In genomic region chr6:52560462-52560861, GRCh38 we compare ENCODE assay signal across 25 cellular contexts. TPM values are rescaled to one million over a fixed set of nuclear protein-coding genes. Genes with fewer than 3 reads are reported as not detected.
DNase-seq lines count a peak whose midpoint lies in the region; ATAC-seq and TF ChIP-seq lines count a peak whose summit lies in the region.
"Had no signal": no experiment of that assay in that cellular context is flagged by ENCODE, and none has a peak within 500 bp of the region (broad histone marks: within the 10 kb centered on the region; RNA-seq: fewer than 3 reads in every experiment).

No MANE protein-coding gene starts in this region.

- H4K20me1 ChIP-seq in GM23248 (ENCODE audit: insufficient read depth) = no peaks in the 10 kb centered on the region

- H3K4me1 ChIP-seq in GM23248 (ENCODE audit: insufficient read depth) = peaks cover 69% of the 10 kb centered on the region
- H3K4me1 ChIP-seq in right cardiac atrium (ENCODE audit: control insufficient read depth, insufficient read depth, low read length) = peaks cover 25% of the 10 kb centered on the region

- DNase-seq in GM23248 = peak; percentile 69
- DNase-seq in brain microvascular endothelial cell = peak; percentile 71
- no peak for DNase-seq in right cardiac atrium
- DNase-seq in retinal pigment epithelial cell (ENCODE audit: low read depth) = peak; percentile 71
- no peak for DNase-seq in GF-D8 (lab: John Stamatoyannopoulos, UW)
- DNase-seq in H4 (ENCODE audit: low spot score) = no peak
- DNase-seq in AG08396 (ENCODE audit: low spot score) = no peak
- no peak for DNase-seq in NCI-H187 treated with DMSO at 0.1 percent for 48 hours (lab: John Stamatoyannopoulos, UW)
- DNase-seq: activated CD4-positive, alpha-beta T cell treated with anti-CD3 and anti-CD28 coated beads for 36 hours; activated naive CD4-positive, alpha-beta T cell treated with anti-CD3 and anti-CD28 coated beads, Interleukin-2, amount 50 U/mL, for 16 hours; activated T-cell treated with anti-CD3 and anti-CD28 coated beads, Interleukin-2, amount 50 U/mL, for 72 hours; CD4-positive, alpha-beta T cell; H7; islet precursor cell; KG1; naive thymus-derived CD4-positive, alpha-beta T cell; NCI-H1092; NCI-H1930; NCI-H2227 treated with DMSO at 0.1 percent for 48 hours; NCI-H82; occipital lobe; SIG-M5; upper lobe of right lung had no signal

- peaks cover 66% of the 10 kb centered on the region for H3F3A ChIP-seq in GM23248 (ENCODE audit: insufficient read depth)

- in situ Hi-C loops in GM23248 (cut with MboI) (no loop called here), brain microvascular endothelial cell (cut with HindIII; ENCODE audit: low pct_ligation_motif_present, low sequenced_read_pairs) (no loop called here)

- 9 to 19% methylated on average over 5 of the region's 5 CpGs for WGBS in GM23248 (ENCODE audit: low coverage in 1 of 2, low lambda C conversion rate in 2 of 2, missing lambda C conversion rate in 2 of 2), 2 experiments
- 31% methylated on average over 5 of the region's 5 CpGs for WGBS in right cardiac atrium

- TF ChIP-seq CTCF in brain microvascular endothelial cell (IDR thresholded peaks at IDR 0.05; ENCODE audit: low read depth, low read length, missing control alignments) (no peak), retinal pigment epithelial cell (conservative IDR thresholded peaks at IDR 0.05; ENCODE audit: low read depth, low read length) (no peak)

- H3K9me2 ChIP-seq in GM23248 (ENCODE audit: insufficient read depth) = no peaks in the 10 kb centered on the region

- no peaks in the 10 kb centered on the region for H3K27me3 ChIP-seq in GM23248 (replicated peaks; ENCODE audit: insufficient read depth)
- no peaks in the 10 kb centered on the region for H3K27me3 ChIP-seq in brain microvascular endothelial cell (replicated peaks)
- H3K27me3 ChIP-seq in right cardiac atrium (ENCODE audit: control insufficient read depth, insufficient read depth) = no peaks in the 10 kb centered on the region
- H3K27me3 ChIP-seq: hepatocyte, upper lobe of right lung had no signal

- no peaks in the 10 kb centered on the region for H3K9me3 ChIP-seq in GM23248 (ENCODE audit: low read depth)
- H3K9me3 ChIP-seq in right cardiac atrium (ENCODE audit: control insufficient read depth, low read length) = no peaks in the 10 kb centered on the region
- H3K9me3 ChIP-seq: upper lobe of right lung had no signal

- peak overlapping the region; percentile 57 for H3K9ac ChIP-seq in GM23248

- intact Hi-C loops in right cardiac atrium (cut with DNase I) = no loop called here

- ATAC-seq in right cardiac atrium = peak; percentile 40 to 74
- ATAC-seq: activated CD4-positive, alpha-beta T cell treated with anti-CD3 and anti-CD28 coated beads for 36 hours; activated T-cell treated with anti-CD3 and anti-CD28 coated beads, Interleukin-2, amount 50 U/mL, for 72 hours; naive thymus-derived CD4-positive, alpha-beta T cell; upper lobe of right lung had no signal

- H3K36me3 ChIP-seq in GM23248 (ENCODE audit: low read depth) = peaks cover 12% of the 10 kb centered on the region; the same call in 1 of the 2 replicates
- peaks cover 8% of the 10 kb centered on the region for H3K36me3 ChIP-seq in brain microvascular endothelial cell (replicated peaks)
- H3K36me3 ChIP-seq: upper lobe of right lung had no signal

- H2AFZ ChIP-seq in GM23248 = no peak overlapping the region
- H2AFZ ChIP-seq: hepatocyte had no signal

- H3K79me2 ChIP-seq in GM23248 (ENCODE audit: insufficient read depth) = peaks cover 100% of the 10 kb centered on the region

- peak overlapping the region; percentile 26 for H3K4me2 ChIP-seq in GM23248 (ENCODE audit: unreplicated experiment)
- H3K4me2 ChIP-seq: hepatocyte had no signal

- H3K27ac ChIP-seq in GM23248 (peak overlapping the region; percentile 74), brain microvascular endothelial cell (peak overlapping the region; percentile 85), right cardiac atrium (ENCODE audit: low read length) (no peak overlapping the region)
- H3K27ac ChIP-seq: hepatocyte, upper lobe of right lung had no signal

- H3K4me3 ChIP-seq in GM23248 = no peak overlapping the region
- H3K4me3 ChIP-seq in brain microvascular endothelial cell (ENCODE audit: low read depth, low read length) = no peak overlapping the region
- H3K4me3 ChIP-seq in right cardiac atrium (ENCODE audit: low read length) = no peak overlapping the region
- no peak overlapping the region for H3K4me3 ChIP-seq in retinal pigment epithelial cell (ENCODE audit: low read length)
- H3K4me3 ChIP-seq: hepatocyte, lung, upper lobe of right lung had no signal

RNA-seq across cellular contexts. Expression of gene TRAM2, which starts 16.4 kb away (rescaled TPM):
- total RNA-seq in GM23248 (2014; rRNA removed; shearing (Covaris generic)) = 174 and 182 TPM in 2 replicates
- polyA plus RNA-seq in GM23248 (2016; fragmentation: Nextera tagmentation; extraction: Ambion mirVana) = 141 and 145 TPM in 2 replicates
- total RNA-seq in right cardiac atrium = 10 to 100 TPM; 14.5 to 18.2 (median 15.2) TPM
- 7.1 TPM for polyA plus RNA-seq in right cardiac atrium
- total RNA-seq in H4 (2014; rRNA removed; shearing (Covaris generic)) = 28.2 and 29.7 TPM in 2 replicates

Comparison
In these comparisons a context has a peak if more than half of its experiments do, and no peak if none do; other contexts are left out.
1. DNase-seq: peak in GM23248 (single experiment), brain microvascular endothelial cell (single experiment) and retinal pigment epithelial cell (single experiment); none in right cardiac atrium (0 of 3), GF-D8 (single experiment), H4 (single experiment), AG08396 (single experiment) and NCI-H187 treated with DMSO at 0.1 percent for 48 hours (single experiment).